Comparison of ENCODE assay signal across 24 cellular contexts in genomic region chr17:31496097-31496496, GRCh38.
DNase-seq lines count a peak whose midpoint lies in the region; ATAC-seq and TF ChIP-seq lines count a peak whose summit lies in the region.
"Had no signal": no experiment of that assay in that cellular context is flagged by ENCODE, and none has a peak within 500 bp of the region (broad histone marks: within the 10 kb centered on the region; RNA-seq: fewer than 3 reads in every experiment).

No MANE protein-coding gene starts in this region.

- no TSS peak for BruUV-seq in OCI-LY7 (replicated peaks; lab: Mats Ljungman, UMichigan)

- H4K20me1 ChIP-seq in OCI-LY7 (ENCODE audit: insufficient read depth, low read length): no peaks in the 10 kb centered on the region

- TF ChIP-seq CTCF in spleen (IDR thresholded peaks at IDR 0.05 in 8 of 11, conservative IDR thresholded peaks at IDR 0.05 in 3 of 11): no peak
- no peak for TF ChIP-seq CTCF in OCI-LY7 (conservative IDR thresholded peaks at IDR 0.05; ENCODE audit: low read length)

- H3K27me3 Mint-ChIP-seq in activated T-cell treated with anti-CD3 and anti-CD28 coated beads, Interleukin-2, amount 50 U/mL, for 24 hours: no peaks in the 10 kb centered on the region
- H3K27me3 Mint-ChIP-seq in IgD-negative memory B cell: no peaks in the 10 kb centered on the region
- H3K27me3 Mint-ChIP-seq in dendritic cell treated with granulocyte-macrophage colony-stimulating factor and Interleukin-4, amounts not matched to agents 40 ng/mL and 50 ng/mL, for 4 days: peaks cover 8% of the 10 kb centered on the region

- no peaks in the 10 kb centered on the region for H3K9me2 ChIP-seq in OCI-LY7 (ENCODE audit: insufficient read depth, low read length)

- H3K9me3 ChIP-seq in spleen (no peaks in the 10 kb centered on the region), OCI-LY7 (ENCODE audit: low read length) (no peaks in the 10 kb centered on the region)
- H3K9me3 ChIP-seq: body of pancreas, lower lobe of right lung, SJCRH30, transverse colon had no signal

- H3K27ac ChIP-seq in spleen (peak overlapping the region in 7 of 8 donors; percentile 5 to 94 (median 89)), OCI-LY7 (ENCODE audit: low read depth, low read length, poor library complexity, severe bottlenecking) (no peak overlapping the region)
- H3K27ac ChIP-seq: SJCRH30 had no signal

- no peaks in the 10 kb centered on the region for H3K27me3 ChIP-seq in spleen (replicated peaks in 1 of 7)
- H3K27me3 ChIP-seq: body of pancreas, transverse colon had no signal

- H3K79me2 ChIP-seq in OCI-LY7 (ENCODE audit: insufficient read depth, low read depth, low read length): no peaks in the 10 kb centered on the region

- no peak overlapping the region for H3K4me3 Mint-ChIP-seq in activated T-cell treated with anti-CD3 and anti-CD28 coated beads, Interleukin-2, amount 50 U/mL, for 24 hours
- H3K4me3 Mint-ChIP-seq in IgD-negative memory B cell: peak overlapping the region in 2 of 4 donors; percentile 55 to 88
- H3K4me3 Mint-ChIP-seq in dendritic cell treated with granulocyte-macrophage colony-stimulating factor and Interleukin-4, amounts not matched to agents 40 ng/mL and 50 ng/mL, for 4 days: no peak overlapping the region
- H3K4me3 Mint-ChIP-seq: GM23338 had no signal

- no peak for ATAC-seq in HG02642 (IDR thresholded peaks at IDR 0.05; ENCODE audit: poor library complexity, unreplicated experiment)
- ATAC-seq: activated T-cell treated with anti-CD3 and anti-CD28 coated beads, Interleukin-2, amount 50 U/mL, for 4 hours; body of pancreas; esophagus mucosa; GM23338; lower lobe of right lung; stimulated activated naive CD8-positive, alpha-beta T cell treated with anti-CD3 and anti-CD28 coated beads, Interleukin-15, Interleukin-2, amounts not matched to agents 100 U/mL and 50 U/mL, for 24 hours had no signal

- H3K4me1 Mint-ChIP-seq in activated T-cell treated with anti-CD3 and anti-CD28 coated beads, Interleukin-2, amount 50 U/mL, for 24 hours (ENCODE audit: low read depth): peaks cover 97% of the 10 kb centered on the region
- H3K4me1 Mint-ChIP-seq in IgD-negative memory B cell: peaks cover 35 to 64% (median 37%) of the 10 kb centered on the region in 3 donors
- H3K4me1 Mint-ChIP-seq in dendritic cell treated with granulocyte-macrophage colony-stimulating factor and Interleukin-4, amounts not matched to agents 40 ng/mL and 50 ng/mL, for 4 days (ENCODE audit: low read depth): peaks cover 80% of the 10 kb centered on the region

- CTCF ChIA-PET in OCI-LY7 (lab: Charles Lee; ENCODE audit: unreplicated experiment): no interaction called here

- H3K4me2 ChIP-seq in OCI-LY7 (ENCODE audit: low read length): no peak overlapping the region
- H3K4me2 ChIP-seq: GM23338, smooth muscle cell had no signal

- POLR2A ChIA-PET in OCI-LY7 (lab: Charles Lee): no interaction called here

- H3K4me3 ChIP-seq in spleen (no peak overlapping the region), OCI-LY7 (ENCODE audit: low read depth, low read length, poor library complexity, severe bottlenecking) (no peak overlapping the region)
- H3K4me3 ChIP-seq: body of pancreas, GM23338, lower lobe of right lung, SJCRH30, smooth muscle cell, transverse colon had no signal

- H3K36me3 Mint-ChIP-seq in activated T-cell treated with anti-CD3 and anti-CD28 coated beads, Interleukin-2, amount 50 U/mL, for 24 hours (ENCODE audit: low read depth): peaks cover 4% of the 10 kb centered on the region
- H3K36me3 Mint-ChIP-seq in IgD-negative memory B cell: peaks cover 2% of the 10 kb centered on the region
- H3K36me3 Mint-ChIP-seq in dendritic cell treated with granulocyte-macrophage colony-stimulating factor and Interleukin-4, amounts not matched to agents 40 ng/mL and 50 ng/mL, for 4 days (ENCODE audit: low read depth): no peaks in the 10 kb centered on the region

- WGBS in spleen, 5 donors: 75 to 96% (median 91%) methylated on average over 5 of the region's 5 CpGs

- H2AFZ ChIP-seq in OCI-LY7 (ENCODE audit: low read length): no peak overlapping the region
- H2AFZ ChIP-seq: GM23338 had no signal

- H3K4me1 ChIP-seq in spleen (peaks cover 51 to 98% (median 65%) of the 10 kb centered on the region in 6 donors), OCI-LY7 (ENCODE audit: insufficient read depth, low read length, poor library complexity, severe bottlenecking) (peaks cover 48% of the 10 kb centered on the region)

- H3K9me3 Mint-ChIP-seq in activated T-cell treated with anti-CD3 and anti-CD28 coated beads, Interleukin-2, amount 50 U/mL, for 24 hours: no peaks in the 10 kb centered on the region
- H3K9me3 Mint-ChIP-seq in IgD-negative memory B cell: no peaks in the 10 kb centered on the region
- H3K9me3 Mint-ChIP-seq in dendritic cell treated with granulocyte-macrophage colony-stimulating factor and Interleukin-4, amounts not matched to agents 40 ng/mL and 50 ng/mL, for 4 days: no peaks in the 10 kb centered on the region
- H3K9me3 Mint-ChIP-seq: activated T-cell treated with anti-CD3 and anti-CD28 coated beads, Interleukin-2, amount 50 U/mL, for 4 hours; GM23338 had no signal

- peak overlapping the region; percentile 96 for H3K27ac Mint-ChIP-seq in activated T-cell treated with anti-CD3 and anti-CD28 coated beads, Interleukin-2, amount 50 U/mL, for 24 hours
- H3K27ac Mint-ChIP-seq in IgD-negative memory B cell: peak overlapping the region in 2 of 3 donors; percentile 37 to 96
- peak overlapping the region; percentile 44 for H3K27ac Mint-ChIP-seq in dendritic cell treated with granulocyte-macrophage colony-stimulating factor and Interleukin-4, amounts not matched to agents 40 ng/mL and 50 ng/mL, for 4 days
- H3K27ac Mint-ChIP-seq: GM23338 had no signal

- H3K36me3 ChIP-seq in spleen (no peaks in the 10 kb centered on the region), OCI-LY7 (ENCODE audit: insufficient read depth, low read length) (no peaks in the 10 kb centered on the region)
- H3K36me3 ChIP-seq: lower lobe of right lung, SJCRH30, transverse colon had no signal

- no peak for TF ChIP-seq POLR2A in spleen (IDR thresholded peaks at IDR 0.05)

- intact Hi-C loops in dendritic cell treated with granulocyte-macrophage colony-stimulating factor and Interleukin-4, amounts not matched to agents 40 ng/mL and 50 ng/mL, for 4 days (cut with micrococcal nuclease): no loop called here
- intact Hi-C loops in spleen (cut with DNase I; ENCODE audit: low total_unique reads): no loop called here
- intact Hi-C loops in OCI-LY7 (cut with micrococcal nuclease; ENCODE audit: unreplicated experiment): no loop called here

- DNase-seq in activated T-cell treated with anti-CD3 and anti-CD28 coated beads, Interleukin-2, amount 50 U/mL, for 24 hours: no peak
- DNase-seq in activated T-cell treated with anti-CD3 and anti-CD28 coated beads for 4 hours (no peak), spleen (peak; percentile 45), OCI-LY7 (ENCODE audit: low spot score) (no peak)
- DNase-seq in NK-92 treated with Interleukin-12 subunit alpha and Interleukin-12 subunit beta, amount 100 ng/mL, for 24 hours (lab: John Stamatoyannopoulos, UW): no peak
- DNase-seq: activated CD4-positive, alpha-beta T cell treated with anti-CD3 and anti-CD28 coated beads, Interleukin-2, amount 50 U/mL, for 1 hour; activated T-cell treated with anti-CD3 and anti-CD28 coated beads, Interleukin-2, amount 50 U/mL, for 4 hours; body of pancreas; effector CD8-positive, alpha-beta T cell; foreskin melanocyte; lower lobe of right lung; NCI-H2107; NCI-H510A; nucleus accumbens; SJCRH30; stimulated activated CD4-positive, alpha-beta T cell treated with anti-CD3 and anti-CD28 coated beads, Interleukin-2, amount 100 ng/mL, for 48 hours; stimulated activated naive CD8-positive, alpha-beta T cell treated with anti-CD3 and anti-CD28 coated beads, Interleukin-15, Interleukin-2, amounts not matched to agents 100 U/mL and 50 U/mL, for 24 hours; transverse colon had no signal

Comparison
In these comparisons a context has a peak if more than half of its experiments do, and no peak if none do; other contexts are left out.
1. H3K27ac Mint-ChIP-seq: peak in every context shown above with its lines; median percentile 96 in activated T-cell treated with anti-CD3 and anti-CD28 coated beads, Interleukin-2, amount 50 U/mL, for 24 hours; 66 in IgD-negative memory B cell; 44 in dendritic cell treated with granulocyte-macrophage colony-stimulating factor and Interleukin-4, amounts not matched to agents 40 ng/mL and 50 ng/mL, for 4 days.